3 cellular contexts compared by ENCODE assay signal in the genomic region with DNA sequence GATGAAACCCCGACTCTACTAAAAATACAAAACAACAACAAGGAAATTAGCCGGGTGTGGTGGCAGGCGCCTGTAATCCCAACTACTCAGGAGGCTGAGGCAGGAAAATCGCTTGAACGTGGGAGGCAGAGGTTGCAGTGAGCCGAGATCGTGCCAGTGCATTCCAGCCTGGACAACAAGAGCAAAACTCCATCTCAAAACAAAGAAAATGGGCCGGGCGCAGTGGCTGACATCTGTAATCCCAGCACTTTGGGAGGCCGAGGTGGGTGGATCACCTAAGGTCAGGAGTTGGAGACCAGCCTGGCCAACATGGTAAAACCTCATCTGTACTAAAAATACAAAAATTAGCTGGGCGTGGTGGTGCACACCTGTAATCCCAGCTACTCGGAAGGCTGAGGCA. TPM values are rescaled to one million over a fixed set of nuclear protein-coding genes. Genes with fewer than 3 reads are reported as not detected.
"Had no signal": no experiment of that assay in that cellular context is flagged by ENCODE, and none has a peak within 500 bp of the region (broad histone marks: within the 10 kb centered on the region; RNA-seq: fewer than 3 reads in every experiment).

No MANE protein-coding gene starts in this region.

RNA-seq across cellular contexts. Expression of a gene that starts 37.5 kb away (rescaled TPM):
- total RNA-seq: activated CD4-positive, alpha-beta T cell treated with anti-CD3 and anti-CD28 coated beads, Interleukin-2, amount 10 ng/mL, durations not matched to agents 24 days and 14 days; activated CD8-positive, alpha-beta memory T cell treated with anti-CD3 and anti-CD28 coated beads for 36 hours; activated CD8-positive, alpha-beta T cell treated with anti-CD3 and anti-CD28 coated beads for 36 hours had no signal
